ENCODE assay signal across 22 cellular contexts in the genomic region with DNA sequence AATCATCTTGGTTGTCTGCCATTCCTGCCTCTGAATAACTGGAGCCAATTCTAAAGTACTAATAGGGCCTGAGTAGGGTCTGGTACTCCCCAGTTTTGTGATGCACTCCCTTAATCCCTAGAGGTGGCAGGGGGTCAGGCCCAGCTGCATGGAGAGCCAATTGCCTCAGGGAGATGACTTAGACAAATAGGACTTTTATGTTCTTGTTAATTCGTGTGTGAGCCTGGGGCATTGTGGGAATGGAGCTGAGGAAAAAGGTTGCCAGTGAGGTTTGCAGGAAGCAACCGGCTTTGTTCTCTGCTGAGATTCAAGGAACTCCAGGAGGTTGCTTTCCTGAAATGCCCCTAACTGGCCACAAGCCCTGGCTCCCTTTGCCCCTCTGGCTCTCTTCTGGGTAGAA. TPM values are rescaled to one million over a fixed set of nuclear protein-coding genes. Genes with fewer than 3 reads are reported as not detected.
"Had no signal": no experiment of that assay in that cellular context is flagged by ENCODE, and none has a peak within 500 bp of the region (broad histone marks: within the 10 kb centered on the region; RNA-seq: fewer than 3 reads in every experiment).

No MANE protein-coding gene starts in this region.

- H3K9me3 ChIP-seq: left ventricle myocardium inferior, stomach, vagina had no signal

- ATAC-seq: sciatic nerve; stimulated activated memory B cell treated with anti-CD40 and anti-IgM and Interleukin-4, amounts not matched to agents 10 μg/mL and 1 μg/mL and 100 μg/mL, for 72 hours; T-helper 17 cell had no signal

- H3K27me3 ChIP-seq: stomach, vagina had no signal

- H3K4me3 ChIP-seq: left ventricle myocardium inferior, stomach, vagina had no signal

- DNase-seq: activated CD4-positive, alpha-beta memory T cell treated with anti-CD3 and anti-CD28 coated beads, Interleukin-2, amount 10 ng/mL, durations not matched to agents 7 days and 5 days; activated CD4-positive, alpha-beta T cell treated with anti-CD3 and anti-CD28 coated beads for 48 hours; activated effector memory CD4-positive, alpha-beta T cell treated with anti-CD3 and anti-CD28 coated beads, Interleukin-2, amount 50 U/mL, for 16 hours; activated naive CD4-positive, alpha-beta T cell treated with anti-CD3 and anti-CD28 coated beads, Interleukin-2, amount 10 ng/mL, durations not matched to agents 7 days and 5 days; effector CD4-positive, alpha-beta T cell; foreskin fibroblast; left ventricle myocardium inferior; occipital lobe; posterior cingulate gyrus; small intestine; stimulated activated CD4-positive, alpha-beta T cell treated with anti-CD3 and anti-CD28 coated beads, Interleukin-2, amount 100 ng/mL, for 24 hours; stomach; T-helper 17 cell had no signal

- H3K27ac ChIP-seq: left ventricle myocardium inferior, stomach, vagina had no signal

- H3K36me3 ChIP-seq: left ventricle myocardium inferior, stomach, vagina had no signal

- H3K4me1 ChIP-seq: stomach, vagina had no signal

RNA-seq across cellular contexts. Expression of a gene that starts 6.8 kb away (rescaled TPM):
- total RNA-seq: activated CD4-positive, alpha-beta memory T cell treated with anti-CD3 and anti-CD28 coated beads, Interleukin-2, amount 10 ng/mL, durations not matched to agents 7 days and 5 days; cerebellum; epithelial cell of proximal tubule; fibroblast of lung; left ventricle myocardium inferior; lung microvascular endothelial cell; myocyte; occipital lobe; sciatic nerve; stomach; T-helper 17 cell; temporal lobe; vagina had no signal
- polyA plus RNA-seq: fibroblast of lung, small intestine, stomach had no signal

RNA-seq across cellular contexts. Expression of a gene that starts 20.2 kb away (rescaled TPM):
- total RNA-seq: activated CD4-positive, alpha-beta memory T cell treated with anti-CD3 and anti-CD28 coated beads, Interleukin-2, amount 10 ng/mL, durations not matched to agents 7 days and 5 days; cerebellum; epithelial cell of proximal tubule; fibroblast of lung; left ventricle myocardium inferior; lung microvascular endothelial cell; myocyte; occipital lobe; sciatic nerve; stomach; T-helper 17 cell; temporal lobe; vagina had no signal
- polyA plus RNA-seq: fibroblast of lung, small intestine, stomach had no signal
